9 cellular contexts compared by ENCODE assay signal in genomic region chr11:35237860-35238715, GRCh38.
DNase-seq lines count a peak whose midpoint lies in the region; ATAC-seq, FAIRE-seq and TF ChIP-seq lines count a peak whose summit lies in the region.
"Had no signal": no experiment of that assay in that cellular context is flagged by ENCODE, and none has a peak within 500 bp of the region (broad histone marks: within the 10 kb centered on the region; RNA-seq: fewer than 3 reads in every experiment).

No MANE protein-coding gene starts in this region.

- no peak for FAIRE-seq in astrocyte (lab: Jason Lieb, UNC)

- H3K27ac Mint-ChIP-seq in astrocyte (ENCODE audit: unreplicated experiment) = no peak overlapping the region
- H3K27ac Mint-ChIP-seq: stimulated activated naive CD8-positive, alpha-beta T cell treated with anti-CD3 and anti-CD28 coated beads, Interleukin-15, Interleukin-2, amounts not matched to agents 100 ng/mL and 50 ng/mL, for 24 hours had no signal

- peak overlapping the region; percentile 25 for H3K27ac ChIP-seq in Panc1 (ENCODE audit: low read length)
- no peak overlapping the region for H3K27ac ChIP-seq in astrocyte (ENCODE audit: low read depth, low read length)

- H2AFZ ChIP-seq in astrocyte (ENCODE audit: low read depth, low read length) = no peak overlapping the region

- ATAC-seq in Panc1 = no peak

- H3K9me3 ChIP-seq in Panc1 (ENCODE audit: control insufficient read depth, insufficient read depth, low read depth, low read length) (no peaks in the 10 kb centered on the region), astrocyte (ENCODE audit: insufficient read depth, low read depth, low read length) (no peaks in the 10 kb centered on the region)

- peaks cover 4% of the 10 kb centered on the region for H3K9me3 Mint-ChIP-seq in astrocyte (ENCODE audit: unreplicated experiment)

- H3K4me1 Mint-ChIP-seq in astrocyte (ENCODE audit: low read depth, unreplicated experiment) = peaks cover 8% of the 10 kb centered on the region

- DNase-seq in DMS53 treated with DMSO at 0.1 percent for 48 hours (lab: John Stamatoyannopoulos, UW; ENCODE audit: unreplicated experiment) (peak; percentile 27), Panc1 (ENCODE audit: low read depth, low spot score) (no peak), astrocyte (ENCODE audit: low read depth) (no peak), iris pigment epithelial cell (ENCODE audit: low read depth) (peak; percentile 65), AG08395 (ENCODE audit: low spot score) (no peak), retina (no peak)
- peak; percentile 12 to 18 for DNase-seq in stimulated activated CD8-positive, alpha-beta memory T cell treated with anti-CD3 and anti-CD28 coated beads, Interleukin-4, amount 100 ng/mL, for 4 hours (ENCODE audit: low read depth in 2 of 2, low spot score in 1 of 2)

- H3K36me3 Mint-ChIP-seq in astrocyte (ENCODE audit: low read depth, unreplicated experiment) = no peaks in the 10 kb centered on the region

- TF ChIP-seq CTCF in Panc1 (IDR thresholded peaks at IDR 0.05) (peak; percentile 85), astrocyte (IDR thresholded peaks at IDR 0.05; ENCODE audit: insufficient read depth, low read depth, low read length) (peak; percentile 45)

- POLR2A ChIA-PET in Panc1 (lab: Charles Lee) = no interaction called here

- H3K27me3 Mint-ChIP-seq in astrocyte (ENCODE audit: low read depth, unreplicated experiment) = peaks cover 4% of the 10 kb centered on the region
- H3K27me3 Mint-ChIP-seq: stimulated activated naive CD8-positive, alpha-beta T cell treated with anti-CD3 and anti-CD28 coated beads, Interleukin-15, Interleukin-2, amounts not matched to agents 100 ng/mL and 50 ng/mL, for 24 hours had no signal

- no TSS peak for BruUV-seq in Panc1 (replicated peaks; lab: Mats Ljungman, UMichigan)

- H3K4me1 ChIP-seq in Panc1 (ENCODE audit: control insufficient read depth, insufficient read depth, low read length) (no peaks in the 10 kb centered on the region; the same call in 1 of the 2 replicates), astrocyte (ENCODE audit: insufficient read depth, low read length) (peaks cover 18% of the 10 kb centered on the region)

- H3K4me2 ChIP-seq in astrocyte (ENCODE audit: low read length) = no peak overlapping the region

- intact Hi-C loops in Panc1 (cut with micrococcal nuclease; ENCODE audit: unreplicated experiment) = loop anchor here (5.0 to 10.0 kb wide), 2 partner anchors 243 to 311 kb away; no protein-coding TSS in a partner anchor

- H3K4me3 Mint-ChIP-seq in astrocyte (ENCODE audit: unreplicated experiment) = no peak overlapping the region
- H3K4me3 Mint-ChIP-seq: stimulated activated naive CD8-positive, alpha-beta T cell treated with anti-CD3 and anti-CD28 coated beads, Interleukin-15, Interleukin-2, amounts not matched to agents 100 ng/mL and 50 ng/mL, for 24 hours had no signal

- H3K4me3 ChIP-seq in Panc1 (ENCODE audit: low read depth in 2 of 2, low read length in 2 of 2) = no peak overlapping the region
- H3K4me3 ChIP-seq in astrocyte (ENCODE audit: insufficient read depth, low read depth, low read length) = no peak overlapping the region

- no peak overlapping the region for H3K9ac ChIP-seq in astrocyte (ENCODE audit: low read length)

- no peaks in the 10 kb centered on the region for H3K79me2 ChIP-seq in astrocyte (ENCODE audit: insufficient read depth, low read length)

- CTCF ChIA-PET in Panc1 (lab: Charles Lee) = interaction anchor here (0.6 kb wide), 1 partner anchor 53 kb away, joined by 3 read pairs; no protein-coding TSS in a partner anchor

- TF ChIP-seq EP300 in Ishikawa (IDR thresholded peaks at IDR 0.05; ENCODE audit: borderline replicate concordance) = no peak

- H3K27me3 ChIP-seq in Panc1 (ENCODE audit: control insufficient read depth, insufficient read depth, low read length) = no peaks in the 10 kb centered on the region
- no peaks in the 10 kb centered on the region for H3K27me3 ChIP-seq in astrocyte (ENCODE audit: insufficient read depth, low read length)

- no peaks in the 10 kb centered on the region for H4K20me1 ChIP-seq in astrocyte (ENCODE audit: insufficient read depth, low read length)

- in situ Hi-C loops in Panc1 (cut with HindIII; ENCODE audit: low pct_unique_long_range_greater_than_20kb, low sequenced_read_pairs) = no loop called here

- TF ChIP-seq RAD21 in Ishikawa (IDR thresholded peaks at IDR 0.05; ENCODE audit: low read depth) = peak; percentile 84

- H3K36me3 ChIP-seq in Panc1 (ENCODE audit: control insufficient read depth, insufficient read depth, low read length) (no peaks in the 10 kb centered on the region), astrocyte (ENCODE audit: insufficient read depth, low read length) (no peaks in the 10 kb centered on the region)

TF ChIP-seq in Ishikawa, 13 proteins besides CTCF, POLR2A, EP300 and RAD21:
- TF ChIP-seq USF1 (IDR thresholded peaks at IDR 0.05) (no peak), REST (IDR thresholded peaks at IDR 0.05; ENCODE audit: low read depth) (no peak), FOXM1 (IDR thresholded peaks at IDR 0.05; ENCODE audit: borderline replicate concordance, low read depth) (no peak), YY1 (IDR thresholded peaks at IDR 0.05; ENCODE audit: low read depth) (peak; percentile 52), TAF1 (IDR thresholded peaks at IDR 0.05; ENCODE audit: low read depth) (no peak), NFIC (IDR thresholded peaks at IDR 0.05) (no peak), CEBPB (IDR thresholded peaks at IDR 0.05) (no peak), ZBTB7A (IDR thresholded peaks at IDR 0.05; ENCODE audit: low read depth) (no peak), CREB1 (IDR thresholded peaks at IDR 0.05; ENCODE audit: low read depth) (no peak)

Comparison
In these comparisons a context has a peak if more than half of its experiments do, and no peak if none do; other contexts are left out.
1. DNase-seq: peak in DMS53 treated with DMSO at 0.1 percent for 48 hours (single experiment), iris pigment epithelial cell (single experiment) and stimulated activated CD8-positive, alpha-beta memory T cell treated with anti-CD3 and anti-CD28 coated beads, Interleukin-4, amount 100 ng/mL, for 4 hours (2 of 2); none in Panc1 (single experiment), astrocyte (single experiment), AG08395 (single experiment) and retina (single experiment).